ENCODE assay signal across 15 cellular contexts in genomic region chr4:53014368-53014767, GRCh38.
"Had no signal": no experiment of that assay in that cellular context is flagged by ENCODE, and none has a peak within 500 bp of the region (broad histone marks: within the 10 kb centered on the region; RNA-seq: fewer than 3 reads in every experiment).

No MANE protein-coding gene starts in this region.

- ATAC-seq: left ventricle myocardium superior; right cardiac atrium; stimulated activated memory B cell treated with anti-CD40 and anti-IgM and Interleukin-4, amounts not matched to agents 10 μg/mL and 1 μg/mL and 100 μg/mL, for 72 hours had no signal

- H3K27ac Mint-ChIP-seq: endodermal cell; naive B cell; stimulated activated memory B cell treated with anti-CD40 and anti-IgM and Interleukin-4, amounts not matched to agents 10 μg/mL and 1 μg/mL and 100 μg/mL, for 72 hours had no signal

- H3K27me3 Mint-ChIP-seq: brain; naive B cell; stimulated activated memory B cell treated with anti-CD40 and anti-IgM and Interleukin-4, amounts not matched to agents 10 μg/mL and 1 μg/mL and 100 μg/mL, for 72 hours had no signal

- H3K36me3 ChIP-seq: spleen had no signal

- H3K9me3 Mint-ChIP-seq: brain; endodermal cell; naive B cell; stimulated activated memory B cell treated with anti-CD40 and anti-IgM and Interleukin-4, amounts not matched to agents 10 μg/mL and 1 μg/mL and 100 μg/mL, for 72 hours had no signal

- H3K36me3 Mint-ChIP-seq: brain, naive B cell had no signal

- H3K27me3 ChIP-seq: spleen had no signal

- H3K4me3 ChIP-seq: spleen had no signal

- DNase-seq: activated CD4-positive, alpha-beta T cell treated with anti-CD3 and anti-CD28 coated beads, Interleukin-2, amount 50 U/mL, for 1 hour; activated naive CD4-positive, alpha-beta T cell treated with anti-CD3 and anti-CD28 coated beads, Interleukin-2, amount 50 U/mL, for 16 hours; activated T-cell treated with anti-CD3 and anti-CD28 coated beads, Interleukin-2, amount 50 U/mL, for 1 hour; amniotic stem cell; endodermal cell; islet precursor cell; left ventricle myocardium superior; naive B cell; right cardiac atrium; spleen; stimulated activated CD4-positive, alpha-beta T cell treated with anti-CD3 and anti-CD28 coated beads, Interleukin-1b, Interleukin-23, amount 100 ng/mL, for 48 hours; T-helper 2 cell; trophoblast cell had no signal

- H3K4me3 Mint-ChIP-seq: brain; endodermal cell; naive B cell; stimulated activated memory B cell treated with anti-CD40 and anti-IgM and Interleukin-4, amounts not matched to agents 10 μg/mL and 1 μg/mL and 100 μg/mL, for 72 hours had no signal

- H3K9me3 ChIP-seq: spleen had no signal
